ENCODE assay signal across 8 cellular contexts in the genomic region with DNA sequence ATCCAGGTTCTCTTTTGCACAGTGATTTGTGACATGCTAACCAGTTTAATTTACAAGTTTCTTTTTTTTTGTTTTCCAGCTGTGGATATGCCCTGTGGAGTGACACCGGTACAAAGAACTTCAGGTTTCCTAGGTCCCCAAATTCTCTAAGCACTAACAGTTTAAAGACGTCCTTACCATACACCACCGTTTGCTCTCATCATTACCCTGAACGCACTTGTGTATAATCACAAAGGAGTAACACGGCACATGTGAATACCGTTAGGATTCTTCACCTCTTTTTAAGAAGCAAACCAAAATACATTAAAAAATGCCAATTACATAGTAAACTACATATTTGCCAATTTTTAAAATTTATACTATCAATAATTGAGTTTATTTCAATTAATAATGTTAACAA. TPM values are rescaled to one million over a fixed set of nuclear protein-coding genes. Genes with fewer than 3 reads are reported as not detected.
DNase-seq lines count a peak whose midpoint lies in the region; ATAC-seq and TF ChIP-seq lines count a peak whose summit lies in the region.

No MANE protein-coding gene starts in this region.

- no peaks in the 10 kb centered on the region for H3K9me3 ChIP-seq in left lung

- H3K4me3 ChIP-seq in left lung, result peak overlapping the region; percentile 86

- H3K9me3 Mint-ChIP-seq in activated naive CD4-positive, alpha-beta T cell treated with anti-CD3 and anti-CD28 coated beads, Interleukin-2, amount 50 U/mL, for 24 hours, result no peaks in the 10 kb centered on the region
- H3K9me3 Mint-ChIP-seq in activated naive CD8-positive, alpha-beta T cell (ENCODE audit: low read depth), result no peaks in the 10 kb centered on the region
- no peaks in the 10 kb centered on the region for H3K9me3 Mint-ChIP-seq in type B pancreatic cell

- peak overlapping the region; percentile 100 for H3K4me3 Mint-ChIP-seq in activated naive CD4-positive, alpha-beta T cell treated with anti-CD3 and anti-CD28 coated beads, Interleukin-2, amount 50 U/mL, for 24 hours
- H3K4me3 Mint-ChIP-seq in activated naive CD8-positive, alpha-beta T cell, result peak overlapping the region; percentile 100
- peak overlapping the region; percentile 83 for H3K4me3 Mint-ChIP-seq in type B pancreatic cell

- DNase-seq in activated naive CD4-positive, alpha-beta T cell treated with Interleukin-2 at 50 U/mL for 16 hours, result no peak
- no peak for DNase-seq in left lung
- DNase-seq in type B pancreatic cell (ENCODE audit: extremely low spot score, unreplicated experiment), result no peak
- no peak for DNase-seq in activated effector memory CD4-positive, alpha-beta T cell treated with Interleukin-2 at 50 U/mL for 16 hours

- peaks cover 72% of the 10 kb centered on the region for H3K4me1 Mint-ChIP-seq in activated naive CD4-positive, alpha-beta T cell treated with anti-CD3 and anti-CD28 coated beads, Interleukin-2, amount 50 U/mL, for 24 hours
- H3K4me1 Mint-ChIP-seq in activated naive CD8-positive, alpha-beta T cell (ENCODE audit: low read depth), result peaks cover 61% of the 10 kb centered on the region
- H3K4me1 Mint-ChIP-seq in type B pancreatic cell (ENCODE audit: unreplicated experiment), result peaks cover 17% of the 10 kb centered on the region

- no peaks in the 10 kb centered on the region for H3K27me3 Mint-ChIP-seq in activated naive CD4-positive, alpha-beta T cell treated with anti-CD3 and anti-CD28 coated beads, Interleukin-2, amount 50 U/mL, for 24 hours
- H3K27me3 Mint-ChIP-seq in activated naive CD8-positive, alpha-beta T cell, result no peaks in the 10 kb centered on the region
- H3K27me3 Mint-ChIP-seq in type B pancreatic cell, result no peaks in the 10 kb centered on the region

- intact Hi-C loops in left lung (cut with DNase I), result no loop called here

- H3K36me3 ChIP-seq in left lung, result peaks cover 0 to 13% of the 10 kb centered on the region in 2 donors

- H3K27ac ChIP-seq in left lung, result no peak overlapping the region

- H3K27me3 ChIP-seq in left lung, result no peaks in the 10 kb centered on the region

- ATAC-seq in left lung, result peak; percentile 33
- no peak for ATAC-seq in GM21825 (IDR thresholded peaks at IDR 0.05; ENCODE audit: unreplicated experiment)
- no peak for ATAC-seq in GM21528 (IDR thresholded peaks at IDR 0.05; ENCODE audit: low FRiP score, unreplicated experiment)

- TF ChIP-seq CTCF in left lung (IDR thresholded peaks at IDR 0.05) (no peak), type B pancreatic cell (conservative IDR thresholded peaks at IDR 0.05) (no peak)

- peaks cover 4 to 18% of the 10 kb centered on the region in 2 donors for H3K4me1 ChIP-seq in left lung

- H3K36me3 Mint-ChIP-seq in activated naive CD4-positive, alpha-beta T cell treated with anti-CD3 and anti-CD28 coated beads, Interleukin-2, amount 50 U/mL, for 24 hours, result peaks cover 2% of the 10 kb centered on the region
- peaks cover 11% of the 10 kb centered on the region for H3K36me3 Mint-ChIP-seq in activated naive CD8-positive, alpha-beta T cell
- H3K36me3 Mint-ChIP-seq in type B pancreatic cell, result peaks cover 13% of the 10 kb centered on the region

- H3K27ac Mint-ChIP-seq in activated naive CD4-positive, alpha-beta T cell treated with anti-CD3 and anti-CD28 coated beads, Interleukin-2, amount 50 U/mL, for 24 hours, result peak overlapping the region; percentile 85
- peak overlapping the region; percentile 81 for H3K27ac Mint-ChIP-seq in activated naive CD8-positive, alpha-beta T cell
- peak overlapping the region; percentile 95 for H3K27ac Mint-ChIP-seq in type B pancreatic cell

RNA-seq across cellular contexts. Expression of gene LANCL1, which starts 0.8 kb away (rescaled TPM):
- total RNA-seq in left lung, result 10 to 100 TPM; 27.5 to 42.4 TPM
- 46.1 and 55.9 TPM in 2 replicates for total RNA-seq in type B pancreatic cell (ENCODE audit: low replicate concordance)
